In the genomic region with DNA sequence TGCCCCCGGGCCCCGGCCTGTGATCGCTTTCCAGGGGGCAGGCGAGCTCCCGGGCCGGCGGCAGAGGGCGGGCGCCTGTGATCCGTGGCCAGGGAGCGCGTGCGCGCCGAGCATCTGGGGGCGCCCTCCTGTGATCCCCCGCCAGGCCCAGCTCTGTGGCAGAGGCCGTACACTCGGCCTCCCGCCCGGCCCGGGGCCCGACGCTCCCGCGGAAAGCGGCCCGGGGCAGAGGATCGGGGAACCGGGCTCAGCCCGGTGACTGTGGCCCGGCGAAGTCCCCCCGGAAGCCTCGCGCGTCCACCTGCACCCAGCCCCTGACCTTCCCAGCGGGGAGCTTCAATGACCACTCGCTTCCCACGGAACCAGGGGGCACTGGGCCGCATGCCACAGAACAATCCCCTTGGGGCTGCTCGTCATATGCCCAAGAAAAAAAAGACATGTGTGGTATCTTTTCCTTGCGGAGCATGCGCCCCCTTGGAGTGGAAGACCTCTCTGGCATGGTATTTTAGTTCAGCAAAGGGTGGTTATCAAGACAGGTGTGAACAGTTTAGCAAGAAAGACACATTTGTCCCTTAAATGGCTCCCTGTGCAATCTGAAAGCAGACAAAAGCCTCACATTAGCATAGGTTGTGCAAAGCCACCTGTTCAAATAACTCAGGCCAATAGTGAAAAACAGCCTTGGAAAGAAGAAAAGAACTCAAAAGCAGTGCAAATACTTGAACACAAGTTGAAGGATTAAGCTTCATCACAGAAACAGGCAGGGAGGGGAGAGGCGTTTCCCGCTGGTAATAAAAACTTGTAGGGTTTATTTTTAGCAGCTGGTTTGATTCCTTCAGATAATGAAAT, we compare ENCODE assay signal across 8 cellular contexts.
DNase-seq lines count a peak whose midpoint lies in the region; ATAC-seq and TF ChIP-seq lines count a peak whose summit lies in the region.
"Had no signal": no experiment of that assay in that cellular context is flagged by ENCODE, and none has a peak within 500 bp of the region (broad histone marks: within the 10 kb centered on the region; RNA-seq: fewer than 3 reads in every experiment).

No MANE protein-coding gene starts in this region.

- H3K4me1 ChIP-seq in hepatocyte (ENCODE audit: insufficient read depth) (no peaks in the 10 kb centered on the region), skeletal muscle tissue (ENCODE audit: control insufficient read depth in 3 of 3, insufficient read depth in 3 of 3, low read length in 3 of 3) (peaks cover 0 to 8% (median 2%) of the 10 kb centered on the region in 3 donors)

- peak overlapping the region in 2 of 3 donors; percentile 47 to 68 for H3K9ac ChIP-seq in skeletal muscle tissue (ENCODE audit: low read depth in 1 of 3, low read length in 3 of 3)

- no peak overlapping the region for H2AFZ ChIP-seq in hepatocyte

- DNase-seq in NCI-H526 treated with DMSO at 0.1 percent for 48 hours (lab: John Stamatoyannopoulos, UW), result peak; percentile 40
- DNase-seq in hepatocyte (ENCODE audit: low spot score), result peak; percentile 13
- DNase-seq in middle frontal gyrus (ENCODE audit: extremely low spot score, low spot score), result no peak
- DNase-seq: stimulated activated CD8-positive, alpha-beta memory T cell treated with anti-CD3 and anti-CD28 coated beads, Interleukin-4, amount 100 ng/mL, for 48 hours had no signal

- H3K79me2 ChIP-seq in hepatocyte, result no peaks in the 10 kb centered on the region

- no peaks in the 10 kb centered on the region for H3K36me3 ChIP-seq in hepatocyte (replicated peaks; ENCODE audit: insufficient read depth, low read depth)
- H3K36me3 ChIP-seq in skeletal muscle tissue (ENCODE audit: control insufficient read depth in 3 of 3, insufficient read depth in 3 of 3, low read length in 3 of 3), result no peaks in the 10 kb centered on the region

- no peaks in the 10 kb centered on the region for H3K9me2 ChIP-seq in hepatocyte (replicated peaks; ENCODE audit: insufficient read depth)

- H3K9me3 ChIP-seq in hepatocyte (ENCODE audit: low read depth), result no peaks in the 10 kb centered on the region
- H3K9me3 ChIP-seq in skeletal muscle tissue (ENCODE audit: control insufficient read depth in 3 of 3, low read length in 3 of 3), result no peaks in the 10 kb centered on the region

- H3K4me3 ChIP-seq in hepatocyte, result no peak overlapping the region
- H3K4me3 ChIP-seq in skeletal muscle tissue (ENCODE audit: low read length in 3 of 3), result peak overlapping the region; percentile 52 to 54 (median 53)

- peak overlapping the region; percentile 71 for H3K4me2 ChIP-seq in hepatocyte

- no peaks in the 10 kb centered on the region for H4K20me1 ChIP-seq in hepatocyte (ENCODE audit: insufficient read depth, poor library complexity, severe bottlenecking)

- H3K27ac ChIP-seq in hepatocyte, result peak overlapping the region; percentile 60
- H3K27ac ChIP-seq in skeletal muscle tissue (ENCODE audit: low read depth, low read length), result no peak overlapping the region

- ATAC-seq in HG03442 (IDR thresholded peaks at IDR 0.05; ENCODE audit: unreplicated experiment) (peak; percentile 42), HG03521 (IDR thresholded peaks at IDR 0.05; ENCODE audit: unreplicated experiment) (no peak), GM19395 (IDR thresholded peaks at IDR 0.05; ENCODE audit: unreplicated experiment) (no peak)

- TF ChIP-seq CTCF in hepatocyte (IDR thresholded peaks at IDR 0.05; ENCODE audit: poor library complexity), result no peak

- WGBS in hepatocyte (ENCODE audit: low lambda C conversion rate, missing lambda C conversion rate), result 49% methylated on average over 24 of the region's 46 CpGs

- H3K27me3 ChIP-seq in hepatocyte (no peaks in the 10 kb centered on the region), skeletal muscle tissue (ENCODE audit: control insufficient read depth in 3 of 3, insufficient read depth in 3 of 3, low read length in 3 of 3) (peaks cover 0 to 10% (median 0%) of the 10 kb centered on the region in 3 donors)
